Comparison of ENCODE assay signal across 1 cellular context in genomic region chr17:42980274-42980765, GRCh38.
TF ChIP-seq lines count a peak whose summit lies in the region.

TSS of gene RUNDC1 (plus strand) at chr17:42980565. CDS start at chr17:42980577, 12 bp downstream.

TF ChIP-seq in GM12878, 131 proteins besides CTCF, POLR2A, EP300 and RAD21 (continued from another document):
- TF ChIP-seq MLLT1 (IDR thresholded peaks at IDR 0.05) (no peak), KLF5 (IDR thresholded peaks at IDR 0.05; ENCODE audit: partially characterized antibody) (peak; percentile 76), ESRRA (IDR thresholded peaks at IDR 0.05; ENCODE audit: low read length) (no peak), PAX8 (IDR thresholded peaks at IDR 0.05) (no peak), NKRF (conservative IDR thresholded peaks at IDR 0.05) (peak; percentile 95), SMC3 (IDR thresholded peaks at IDR 0.05; ENCODE audit: borderline replicate concordance, low read length) (no peak), HDGF (IDR thresholded peaks at IDR 0.05) (no peak), SIN3A (IDR thresholded peaks at IDR 0.05; ENCODE audit: low read depth, low read length) (peak; percentile 45; the same call in 1 of the 2 replicates), PKNOX1 (IDR thresholded peaks at IDR 0.05) (peak; percentile 41; the same call in 1 of the 2 replicates), ZBTB40 (IDR thresholded peaks at IDR 0.05; ENCODE audit: borderline replicate concordance) (peak; percentile 49; the same call in 1 of the 2 replicates), CBX5 (IDR thresholded peaks at IDR 0.05; ENCODE audit: low read depth) (no peak), MYC (IDR thresholded peaks at IDR 0.05; ENCODE audit: insufficient read depth, insufficient read length, insufficient replicate concordance, low read length, severe bottlenecking) (no peak), SMARCA5 (IDR thresholded peaks at IDR 0.05) (peak; percentile 73), RELB (IDR thresholded peaks at IDR 0.05; ENCODE audit: low read depth) (peak; percentile 68; the same call in 1 of the 2 replicates), DPF2 (IDR thresholded peaks at IDR 0.05) (peak; percentile 77), HCFC1 (IDR thresholded peaks at IDR 0.05; ENCODE audit: low read length) (peak; percentile 45; the same call in 1 of the 2 replicates), BRCA1 (IDR thresholded peaks at IDR 0.05; ENCODE audit: low read depth, low read length) (no peak), MEF2B (IDR thresholded peaks at IDR 0.05; ENCODE audit: partially characterized antibody, poor library complexity, severe bottlenecking) (peak; percentile 97), ZNF207 (IDR thresholded peaks at IDR 0.05; ENCODE audit: borderline replicate concordance) (peak; percentile 68; the same call in 1 of the 2 replicates), CBFB (IDR thresholded peaks at IDR 0.05; ENCODE audit: low read depth) (peak; percentile 19; the same call in 1 of the 2 replicates), TAF1 (IDR thresholded peaks at IDR 0.05; ENCODE audit: borderline replicate concordance, low read depth, low read length) (peak; percentile 76; the same call in 1 of the 2 replicates), E2F8 (IDR thresholded peaks at IDR 0.05; ENCODE audit: low read depth, partially characterized antibody) (peak; percentile 21), SRF (IDR thresholded peaks at IDR 0.05; ENCODE audit: low read depth in 2 of 2, low read length in 2 of 2) (no peak), KAT2A (conservative IDR thresholded peaks at IDR 0.05; ENCODE audit: control insufficient read depth, low read depth, low read length) (no peak), CREM (IDR thresholded peaks at IDR 0.05; ENCODE audit: low read depth) (peak; percentile 63), E4F1 (IDR thresholded peaks at IDR 0.05; ENCODE audit: borderline replicate concordance, partially characterized antibody) (peak; percentile 38), YY1 (IDR thresholded peaks at IDR 0.05; ENCODE audit: low read depth, low read length) (peak; percentile 97), BCL11A (IDR thresholded peaks at IDR 0.05; ENCODE audit: low read depth, low read length) (no peak), BHLHE40 (IDR thresholded peaks at IDR 0.05; ENCODE audit: borderline replicate concordance in 1 of 2, low read depth in 2 of 2, low read length in 1 of 2) (0 out of 4 replicates have a peak, but pooled peaks of 1 of the 2 experiments have one; percentile 36), PML (IDR thresholded peaks at IDR 0.05; ENCODE audit: low read length) (no peak), EGR1 (IDR thresholded peaks at IDR 0.05; ENCODE audit: borderline replicate concordance in 1 of 2, low read depth in 2 of 2, low read length in 2 of 2) (0 out of 3 replicates have a peak, but pooled peaks of 1 of the 2 experiments have one; percentile 9), NR2C2 (IDR thresholded peaks at IDR 0.05; ENCODE audit: borderline replicate concordance, control insufficient read depth, insufficient read length, low read depth) (no peak), RELA (IDR thresholded peaks at IDR 0.05; ENCODE audit: borderline replicate concordance, partially characterized antibody) (peak; percentile 35), CREB1 (IDR thresholded peaks at IDR 0.05; ENCODE audit: low read depth) (peak; percentile 76), IKZF1 (conservative IDR thresholded peaks at IDR 0.05) (0 out of 2 replicates have a peak, but pooled peaks have one; percentile 4)
TF ChIP-seq in GM12878: peak in this region for 28.
